ENCODE assay signal across 8 cellular contexts in the genomic region with DNA sequence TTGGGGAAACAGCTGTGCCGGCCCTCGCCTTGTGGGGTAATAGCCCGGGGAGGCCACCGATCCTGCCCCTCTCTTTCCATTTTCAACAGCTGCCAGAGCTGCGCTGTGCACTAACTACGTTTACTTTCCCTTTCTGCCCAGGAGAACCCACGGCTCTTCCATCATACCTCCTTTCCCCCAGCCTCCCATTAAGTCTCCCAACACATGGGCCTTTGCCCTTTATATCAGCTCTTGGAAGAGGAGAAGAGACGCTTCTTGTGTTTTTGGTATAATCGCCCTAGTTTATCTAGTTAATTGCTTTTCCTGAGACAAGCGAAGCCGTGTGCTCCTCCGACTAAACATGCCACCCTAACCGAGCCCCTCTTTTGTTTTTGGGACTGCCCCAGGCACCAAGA. TPM values are rescaled to one million over a fixed set of nuclear protein-coding genes. Genes with fewer than 3 reads are reported as not detected.
DNase-seq lines count a peak whose midpoint lies in the region; ATAC-seq, FAIRE-seq and TF ChIP-seq lines count a peak whose summit lies in the region.

No MANE protein-coding gene starts in this region.

- H3K9me3 Mint-ChIP-seq in activated B cell treated with CpG ODN at 0.5 μM for 24 hours = no peaks in the 10 kb centered on the region
- no peaks in the 10 kb centered on the region for H3K9me3 Mint-ChIP-seq in stimulated activated effector memory CD8-positive, alpha-beta T cell treated with anti-CD3 and anti-CD28 coated beads, Interleukin-12 subunit alpha, Interleukin-12 subunit beta, amount 100 ng/mL, for 72 hours

- H3K4me1 Mint-ChIP-seq in activated B cell treated with CpG ODN at 0.5 μM for 24 hours = peaks cover 47% of the 10 kb centered on the region
- peaks cover 40% of the 10 kb centered on the region for H3K4me1 Mint-ChIP-seq in stimulated activated effector memory CD8-positive, alpha-beta T cell treated with anti-CD3 and anti-CD28 coated beads, Interleukin-12 subunit alpha, Interleukin-12 subunit beta, amount 100 ng/mL, for 72 hours

- DNase-seq in GM12892 (ENCODE audit: insufficient read length) (no peak), activated B cell treated with CpG ODN at 0.5 μM for 24 hours (no peak), occipital lobe (lab: John Stamatoyannopoulos, UW) (no peak), HTR-8/SVneo (ENCODE audit: insufficient read length, low spot score) (no peak), ecto neural progenitor cell (ENCODE audit: low spot score) (no peak)
- no peak for DNase-seq in stimulated activated effector memory CD8-positive, alpha-beta T cell treated with anti-CD3 and anti-CD28 coated beads, Interleukin-12 subunit alpha, Interleukin-12 subunit beta, amount 100 ng/mL, for 72 hours (ENCODE audit: low spot score in 2 of 2)

- peak overlapping the region; percentile 94 for H3K4me3 ChIP-seq in iPS-11a (ENCODE audit: low read depth, low read length)

- ATAC-seq in HG03139 (IDR thresholded peaks at IDR 0.05; ENCODE audit: unreplicated experiment) (peak; percentile 23), activated B cell treated with CpG ODN at 0.5 μM for 24 hours (ENCODE audit: low read depth) (no peak)
- peak; percentile 44 for ATAC-seq in stimulated activated effector memory CD8-positive, alpha-beta T cell treated with anti-CD3 and anti-CD28 coated beads, Interleukin-12 subunit alpha, Interleukin-12 subunit beta, amount 100 ng/mL, for 72 hours

- H3K36me3 Mint-ChIP-seq in activated B cell treated with CpG ODN at 0.5 μM for 24 hours (ENCODE audit: low read depth) = peaks cover 21% of the 10 kb centered on the region
- H3K36me3 Mint-ChIP-seq in stimulated activated effector memory CD8-positive, alpha-beta T cell treated with anti-CD3 and anti-CD28 coated beads, Interleukin-12 subunit alpha, Interleukin-12 subunit beta, amount 100 ng/mL, for 72 hours = peaks cover 41% of the 10 kb centered on the region

- TF ChIP-seq POLR2A in GM12892 (IDR thresholded peaks at IDR 0.05; ENCODE audit: low read depth, low read length) = no peak

- intact Hi-C loops in activated B cell treated with CpG ODN at 0.5 μM for 24 hours (cut with micrococcal nuclease) = loop anchor here (1.0 to 10.0 kb wide), 10 partner anchors 8 to 1700 kb away; a partner anchor contains a TSS

- H3K27me3 Mint-ChIP-seq in activated B cell treated with CpG ODN at 0.5 μM for 24 hours = no peaks in the 10 kb centered on the region

- H3K27ac Mint-ChIP-seq in activated B cell treated with CpG ODN at 0.5 μM for 24 hours = peak overlapping the region; percentile 92
- H3K27ac Mint-ChIP-seq in stimulated activated effector memory CD8-positive, alpha-beta T cell treated with anti-CD3 and anti-CD28 coated beads, Interleukin-12 subunit alpha, Interleukin-12 subunit beta, amount 100 ng/mL, for 72 hours = peak overlapping the region; percentile 96

- TF ChIP-seq CTCF in activated B cell treated with CpG ODN at 0.5 μM for 24 hours (IDR thresholded peaks at IDR 0.05) = no peak

- CTCF ChIA-PET in activated B cell treated with CpG ODN at 0.5 μM for 24 hours (lab: Charles Lee) = interaction anchor here (0.7 to 2.9 kb wide), 4 partner anchors 8 to 52 kb away, joined by 3 to 23 read pairs (median 4); no protein-coding TSS in a partner anchor

- FAIRE-seq in GM12892 (lab: Jason Lieb, UNC) (peak; percentile 67), HTR-8/SVneo (lab: Jason Lieb, UNC) (no peak)

- peak overlapping the region; percentile 92 for H3K4me3 Mint-ChIP-seq in activated B cell treated with CpG ODN at 0.5 μM for 24 hours
- peak overlapping the region; percentile 99 for H3K4me3 Mint-ChIP-seq in stimulated activated effector memory CD8-positive, alpha-beta T cell treated with anti-CD3 and anti-CD28 coated beads, Interleukin-12 subunit alpha, Interleukin-12 subunit beta, amount 100 ng/mL, for 72 hours

- POLR2A ChIA-PET in activated B cell treated with CpG ODN at 0.5 μM for 24 hours (lab: Charles Lee) = interaction anchor here (0.6 to 2.3 kb wide), 12 partner anchors 8 to 1065 kb away, joined by 3 to 26 read pairs (median 3); a partner anchor contains a TSS

RNA-seq across cellular contexts. Expression of a gene that starts 0.7 kb away (rescaled TPM):
- polyA plus RNA-seq in GM12892 (2012; ENCODE audit: missing spikeins) = 11.0 TPM
- total RNA-seq in activated B cell treated with CpG ODN at 0.5 μM for 24 hours (34.3 and 40.8 TPM in 2 replicates), occipital lobe (41.0 TPM)
